9 cellular contexts compared by ENCODE assay signal in genomic region chr4:159010563-159011260, GRCh38.
DNase-seq lines count a peak whose midpoint lies in the region; ATAC-seq and TF ChIP-seq lines count a peak whose summit lies in the region.
"Had no signal": no experiment of that assay in that cellular context is flagged by ENCODE, and none has a peak within 500 bp of the region (broad histone marks: within the 10 kb centered on the region; RNA-seq: fewer than 3 reads in every experiment).

No MANE protein-coding gene starts in this region.

- no peak overlapping the region for H3K4me3 Mint-ChIP-seq in Caco-2 (ENCODE audit: unreplicated experiment)
- H3K4me3 Mint-ChIP-seq: central memory CD8-positive, alpha-beta T cell had no signal

- peaks cover 8% of the 10 kb centered on the region for H3K4me1 ChIP-seq in Caco-2

- ATAC-seq in GM18502 (IDR thresholded peaks at IDR 0.05; ENCODE audit: poor library complexity, unreplicated experiment) (no peak), HG03457 (IDR thresholded peaks at IDR 0.05; ENCODE audit: unreplicated experiment) (no peak)

- no TSS peak for BruUV-seq in Caco-2 (replicated peaks; lab: Mats Ljungman, UMichigan)

- no peaks in the 10 kb centered on the region for H3K27me3 Mint-ChIP-seq in Caco-2 (ENCODE audit: insufficient read depth, unreplicated experiment)

- H3K4me3 ChIP-seq in foreskin fibroblast (ENCODE audit: low read depth in 1 of 2, low read length in 2 of 2) (no peak overlapping the region), Caco-2 (ENCODE audit: low read depth, low read length) (no peak overlapping the region)

- TF ChIP-seq CTCF in foreskin fibroblast (IDR thresholded peaks at IDR 0.05; ENCODE audit: low read depth, low read length), result no peak
- no peak for TF ChIP-seq CTCF in Caco-2 (IDR thresholded peaks at IDR 0.05; ENCODE audit: insufficient read depth in 1 of 2, low read depth in 1 of 2, low read length in 1 of 2, severe bottlenecking in 1 of 2, unreplicated experiment in 1 of 2)

- POLR2A ChIA-PET in Caco-2 (lab: Charles Lee), result no interaction called here

- no peaks in the 10 kb centered on the region for H3K9me3 Mint-ChIP-seq in Caco-2 (ENCODE audit: unreplicated experiment)
- H3K9me3 Mint-ChIP-seq: central memory CD8-positive, alpha-beta T cell had no signal

- H3K36me3 Mint-ChIP-seq in Caco-2 (ENCODE audit: insufficient read depth, unreplicated experiment), result no peaks in the 10 kb centered on the region

- H3K27ac Mint-ChIP-seq in Caco-2 (ENCODE audit: unreplicated experiment), result no peak overlapping the region

- no peaks in the 10 kb centered on the region for H3K27me3 ChIP-seq in Caco-2 (replicated peaks; ENCODE audit: control insufficient read depth, insufficient read depth, low read length)

- CTCF ChIA-PET in Caco-2 (lab: Charles Lee), result no interaction called here

- DNase-seq in GM04503 (ENCODE audit: low read depth) (peak; percentile 77), NCI-H748 (lab: John Stamatoyannopoulos, UW; ENCODE audit: unreplicated experiment) (peak; percentile 86), foreskin fibroblast (peak; percentile 81 to 92), putamen (ENCODE audit: low spot score) (peak; percentile 35), Caco-2 (no peak), RPMI8226 (no peak)

- H3K36me3 ChIP-seq in Caco-2 (ENCODE audit: control insufficient read depth, insufficient read depth, low read length), result no peaks in the 10 kb centered on the region

- no peaks in the 10 kb centered on the region for H3K9me3 ChIP-seq in Caco-2

- peaks cover 6% of the 10 kb centered on the region for H3K4me1 Mint-ChIP-seq in Caco-2 (ENCODE audit: low read depth, unreplicated experiment)
- H3K4me1 Mint-ChIP-seq: central memory CD8-positive, alpha-beta T cell had no signal

- intact Hi-C loops in Caco-2 (cut with micrococcal nuclease; ENCODE audit: unreplicated experiment), result no loop called here

Comparison
In these comparisons a context has a peak if more than half of its experiments do, and no peak if none do; other contexts are left out.
1. DNase-seq: peak in GM04503 (single experiment), NCI-H748 (single experiment), foreskin fibroblast (2 of 2) and putamen (single experiment); none in Caco-2 (0 of 2) and RPMI8226 (single experiment).